ENCODE assay signal across 24 cellular contexts in genomic region chr20:46604551-46605133, GRCh38. TPM values are rescaled to one million over a fixed set of nuclear protein-coding genes. Genes with fewer than 3 reads are reported as not detected.
"Had no signal": no experiment of that assay in that cellular context is flagged by ENCODE, and none has a peak within 500 bp of the region (broad histone marks: within the 10 kb centered on the region; RNA-seq: fewer than 3 reads in every experiment).

No MANE protein-coding gene starts in this region.

- H3K9me3 ChIP-seq: SJSA1 had no signal

- H3K36me3 ChIP-seq: SJSA1 had no signal

- FAIRE-seq: RCC 7860 had no signal

- H3K27ac ChIP-seq: SJSA1, SK-N-MC had no signal

- H3K4me3 ChIP-seq: SJSA1, SK-N-MC had no signal

- H3K27me3 ChIP-seq: SJSA1 had no signal

- DNase-seq: KBM-7, MV-4-11, NCI-H1048, NCI-H1105, NCI-H1417, NCI-H1436 treated with DMSO at 0.1 percent for 48 hours, NCI-H1694, NCI-H187 treated with DMSO at 0.1 percent for 48 hours, NCI-H2029 treated with DMSO at 0.1 percent for 48 hours, NCI-H2171 treated with DMSO at 0.1 percent for 48 hours, NCI-H345, NCI-H446 treated with DMSO at 0.1 percent for 48 hours, NCI-H510A treated with DMSO at 0.1 percent for 48 hours, NCI-H526, NCI-H748 treated with DMSO at 0.1 percent for 48 hours, Right ventricle myocardium superior, RPMI8226, SIG-M5 had no signal

- H3K4me1 ChIP-seq: SJSA1 had no signal

RNA-seq across cellular contexts. Expression of gene SLC13A3, which starts 46.6 kb away (rescaled TPM):
- total RNA-seq: HT1080, MCF 10A, SJSA1 had no signal

RNA-seq across cellular contexts. Expression of gene OCSTAMP, which starts 54.2 kb away (rescaled TPM):
- total RNA-seq: HT1080, LHCN-M2, MCF 10A, Right ventricle myocardium superior, SJSA1 had no signal
